16 cellular contexts compared by ENCODE assay signal in the genomic region with DNA sequence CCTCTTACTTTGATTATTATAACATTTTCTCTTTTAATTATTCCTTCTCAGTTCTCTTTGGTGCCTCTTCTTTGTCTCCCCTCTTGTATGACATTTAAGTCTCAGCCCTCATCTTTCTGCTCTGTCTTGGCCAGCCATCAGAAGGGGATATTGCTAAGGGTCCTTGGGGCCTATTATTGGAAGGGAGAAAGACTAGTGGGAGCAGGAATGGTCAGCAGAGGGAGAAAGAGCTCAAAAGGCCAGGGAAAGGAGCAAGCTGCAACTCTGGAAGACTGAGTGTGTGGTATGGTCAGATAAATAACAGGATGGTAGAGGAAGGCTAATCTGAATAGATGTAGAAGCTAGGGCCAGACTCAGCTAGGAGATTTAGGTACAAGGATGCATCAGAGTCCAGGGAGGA.
A peak's percentile ranks its signal among the peaks of the same experiment; 100 is the strongest.
DNase-seq lines count a peak whose midpoint lies in the region; ATAC-seq, FAIRE-seq and TF ChIP-seq lines count a peak whose summit lies in the region.
"Had no signal": no experiment of that assay in that cellular context is flagged by ENCODE, and none has a peak within 500 bp of the region (broad histone marks: within the 10 kb centered on the region; RNA-seq: fewer than 3 reads in every experiment).

No MANE protein-coding gene starts in this region.

- H3K27ac Mint-ChIP-seq in WTC11 (no peak overlapping the region), endodermal cell (no peak overlapping the region), neural progenitor cell (no peak overlapping the region), chondrocyte (ENCODE audit: unreplicated experiment) (no peak overlapping the region)
- H3K27ac Mint-ChIP-seq: CD4-positive, alpha-beta memory T cell; HFFc6 had no signal

- H3K36me3 ChIP-seq in endodermal cell (ENCODE audit: control insufficient read depth, insufficient read depth, low read length) (no peaks in the 10 kb centered on the region), neural progenitor cell (no peaks in the 10 kb centered on the region)
- H3K36me3 ChIP-seq: HAP-1 had no signal

- no peak overlapping the region for H3K4me2 ChIP-seq in neural progenitor cell

- POLR2A ChIA-PET in WTC11 (lab: Charles Lee), result no interaction called here

- no peak for FAIRE-seq in HTR-8/SVneo (lab: Jason Lieb, UNC)
- FAIRE-seq: G401.6, GM12892 had no signal

- no peak for TF ChIP-seq CTCF in WTC11 (IDR thresholded peaks at IDR 0.05)
- TF ChIP-seq CTCF in endodermal cell (conservative IDR thresholded peaks at IDR 0.05), result peak; percentile 64
- TF ChIP-seq CTCF in neural progenitor cell (IDR thresholded peaks at IDR 0.05), result peak; percentile 30
- no peak for TF ChIP-seq CTCF in foreskin fibroblast (IDR thresholded peaks at IDR 0.05; ENCODE audit: low read depth, low read length)
- TF ChIP-seq CTCF in chondrocyte (IDR thresholded peaks at IDR 0.05), result no peak

- no peaks in the 10 kb centered on the region for H3F3A ChIP-seq in neural progenitor cell (ENCODE audit: low read depth)

- H3K9ac ChIP-seq in endodermal cell (ENCODE audit: extremely low read depth, low read length, poor library complexity, severe bottlenecking), result no peak overlapping the region
- no peak overlapping the region for H3K9ac ChIP-seq in neural progenitor cell
- H3K9ac ChIP-seq: GM23248 had no signal

- DNase-seq in WTC11 (ENCODE audit: low spot score), result no peak
- no peak for DNase-seq in endodermal cell
- peak; percentile 17 for DNase-seq in neural progenitor cell (ENCODE audit: low spot score)
- no peak for DNase-seq in foreskin fibroblast
- DNase-seq in chondrocyte (ENCODE audit: low spot score), result no peak
- DNase-seq in HTR-8/SVneo (ENCODE audit: insufficient read length, low spot score), result no peak
- DNase-seq: C1 segment of cervical spinal cord; Calu3; CD4-positive, alpha-beta memory T cell; COR-L47; DND-41; GM23248; HFFc6 had no signal

- H3K4me1 Mint-ChIP-seq in WTC11 (peaks cover 7% of the 10 kb centered on the region), endodermal cell (peaks cover 2% of the 10 kb centered on the region), neural progenitor cell (no peaks in the 10 kb centered on the region), chondrocyte (ENCODE audit: low read depth) (no peaks in the 10 kb centered on the region)
- H3K4me1 Mint-ChIP-seq: CD4-positive, alpha-beta memory T cell had no signal

- no peaks in the 10 kb centered on the region for H3K9me3 Mint-ChIP-seq in WTC11
- peaks cover 4% of the 10 kb centered on the region for H3K9me3 Mint-ChIP-seq in endodermal cell
- H3K9me3 Mint-ChIP-seq in neural progenitor cell, result peaks cover 2% of the 10 kb centered on the region
- H3K9me3 Mint-ChIP-seq in chondrocyte (ENCODE audit: low read depth), result peaks cover 3% of the 10 kb centered on the region

- H3K27me3 Mint-ChIP-seq in WTC11 (ENCODE audit: low read depth) (no peaks in the 10 kb centered on the region), endodermal cell (ENCODE audit: insufficient read depth) (no peaks in the 10 kb centered on the region), neural progenitor cell (ENCODE audit: insufficient read depth, low read depth) (no peaks in the 10 kb centered on the region), chondrocyte (ENCODE audit: low read depth) (peaks cover 2% of the 10 kb centered on the region)
- H3K27me3 Mint-ChIP-seq: CD4-positive, alpha-beta memory T cell had no signal

- H3K4me3 Mint-ChIP-seq in WTC11 (no peak overlapping the region), endodermal cell (no peak overlapping the region), neural progenitor cell (no peak overlapping the region), chondrocyte (ENCODE audit: unreplicated experiment) (no peak overlapping the region)
- H3K4me3 Mint-ChIP-seq: CD4-positive, alpha-beta memory T cell; HFFc6 had no signal

- no peaks in the 10 kb centered on the region for H3K79me2 ChIP-seq in neural progenitor cell (ENCODE audit: low read depth)

- H3K27me3 ChIP-seq in endodermal cell (ENCODE audit: control insufficient read depth, insufficient read depth, low read length, poor library complexity, severe bottlenecking) (no peaks in the 10 kb centered on the region), neural progenitor cell (no peaks in the 10 kb centered on the region)

- no peaks in the 10 kb centered on the region for H4K20me1 ChIP-seq in neural progenitor cell (ENCODE audit: low read depth)

- H3K4me3 ChIP-seq in endodermal cell (ENCODE audit: low read length) (no peak overlapping the region), neural progenitor cell (no peak overlapping the region), foreskin fibroblast (ENCODE audit: low read depth in 1 of 2, low read length in 2 of 2) (no peak overlapping the region)
- H3K4me3 ChIP-seq: GM23248, HAP-1 had no signal

- H2AFZ ChIP-seq in neural progenitor cell (replicated peaks), result no peak overlapping the region
- H2AFZ ChIP-seq: GM23248 had no signal

- H3K36me3 Mint-ChIP-seq in WTC11 (no peaks in the 10 kb centered on the region), endodermal cell (ENCODE audit: low read depth) (no peaks in the 10 kb centered on the region), neural progenitor cell (no peaks in the 10 kb centered on the region), chondrocyte (ENCODE audit: low read depth) (no peaks in the 10 kb centered on the region)
- H3K36me3 Mint-ChIP-seq: CD4-positive, alpha-beta memory T cell had no signal

- H3K27ac ChIP-seq in endodermal cell (ENCODE audit: low read depth, low read length) (no peak overlapping the region), neural progenitor cell (no peak overlapping the region)
- H3K27ac ChIP-seq: GM23248 had no signal

- CTCF ChIA-PET in WTC11 (lab: Charles Lee), result interaction anchor here (0.6 to 0.8 kb wide), 2 partner anchors 147 to 826 kb away, joined by 3 read pairs; no protein-coding TSS in a partner anchor

- peak; percentile 66 for ATAC-seq in WTC11

- H3K4me1 ChIP-seq in endodermal cell (ENCODE audit: control insufficient read depth, insufficient read depth, low read length) (no peaks in the 10 kb centered on the region), neural progenitor cell (no peaks in the 10 kb centered on the region)
- H3K4me1 ChIP-seq: HAP-1 had no signal

- no peaks in the 10 kb centered on the region for H3K9me3 ChIP-seq in endodermal cell (ENCODE audit: control insufficient read depth, low read length)
- no peaks in the 10 kb centered on the region for H3K9me3 ChIP-seq in neural progenitor cell (ENCODE audit: low read depth)
- H3K9me3 ChIP-seq: HAP-1 had no signal

TF ChIP-seq in WTC11, 78 proteins besides CTCF, POLR2A, EP300 and RAD21 (continues in another document):
- TF ChIP-seq ZNF317 (CRISPR knock-in tag; IDR thresholded peaks at IDR 0.05; ENCODE audit: borderline replicate concordance, low read depth), result no peak
- TF ChIP-seq ATF1 (CRISPR knock-in tag; IDR thresholded peaks at IDR 0.05), result no peak
- TF ChIP-seq GABPB1 (CRISPR knock-in tag; IDR thresholded peaks at IDR 0.05), result no peak
- no peak for TF ChIP-seq HMGXB4 (CRISPR knock-in tag; IDR thresholded peaks at IDR 0.05)
- no peak for TF ChIP-seq FOXP4 (CRISPR knock-in tag; IDR thresholded peaks at IDR 0.05)
- no peak for TF ChIP-seq PRRX2 (CRISPR knock-in tag; IDR thresholded peaks at IDR 0.05)
- TF ChIP-seq CREB1 (CRISPR knock-in tag; IDR thresholded peaks at IDR 0.05), result no peak
- TF ChIP-seq, protein P1, sequence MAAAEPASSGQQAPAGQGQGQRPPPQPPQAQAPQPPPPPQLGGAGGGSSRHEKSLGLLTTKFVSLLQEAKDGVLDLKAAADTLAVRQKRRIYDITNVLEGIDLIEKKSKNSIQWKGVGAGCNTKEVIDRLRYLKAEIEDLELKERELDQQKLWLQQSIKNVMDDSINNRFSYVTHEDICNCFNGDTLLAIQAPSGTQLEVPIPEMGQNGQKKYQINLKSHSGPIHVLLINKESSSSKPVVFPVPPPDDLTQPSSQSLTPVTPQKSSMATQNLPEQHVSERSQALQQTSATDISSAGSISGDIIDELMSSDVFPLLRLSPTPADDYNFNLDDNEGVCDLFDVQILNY (CRISPR knock-in tag; IDR thresholded peaks at IDR 0.05), result no peak
- TF ChIP-seq ZNF219 (CRISPR knock-in tag; IDR thresholded peaks at IDR 0.05; ENCODE audit: borderline replicate concordance), result no peak
- no peak for TF ChIP-seq TEAD4 (CRISPR knock-in tag; IDR thresholded peaks at IDR 0.05)
- TF ChIP-seq NFE2L1 (CRISPR knock-in tag; IDR thresholded peaks at IDR 0.05), result no peak
- TF ChIP-seq USF1 (CRISPR knock-in tag; IDR thresholded peaks at IDR 0.05), result no peak

Comparison
In these comparisons a context has a peak if more than half of its experiments do, and no peak if none do; other contexts are left out.
1. CTCF ChIP-seq: peak in endodermal cell (single experiment) and neural progenitor cell (single experiment); none in WTC11 (single experiment), foreskin fibroblast (single experiment) and chondrocyte (single experiment).